ENCODE assay signal across 21 cellular contexts in genomic region chr5:15797116-15797515, GRCh38.
"Had no signal": no experiment of that assay in that cellular context is flagged by ENCODE, and none has a peak within 500 bp of the region (broad histone marks: within the 10 kb centered on the region; RNA-seq: fewer than 3 reads in every experiment).

No MANE protein-coding gene starts in this region.

- DNase-seq: activated B cell treated with CpG ODN at 0.5 μM for 24 hours; activated CD4-positive, alpha-beta memory T cell treated with anti-CD3 and anti-CD28 coated beads for 36 hours; activated CD4-positive, alpha-beta T cell treated with anti-CD3 and anti-CD28 coated beads, Interleukin-2, amount 10 ng/mL, durations not matched to agents 7 days and 5 days; activated CD8-positive, alpha-beta memory T cell treated with anti-CD3 and anti-CD28 coated beads for 24 hours; activated effector memory CD4-positive, alpha-beta T cell treated with anti-CD3 and anti-CD28 coated beads, Interleukin-2, amount 50 U/mL, for 16 hours; activated naive CD4-positive, alpha-beta T cell treated with Interleukin-2 at 50 U/mL for 16 hours; activated T-cell treated with anti-CD3 and anti-CD28 coated beads, Interleukin-2, amount 50 U/mL, for 4 hours; brain microvascular endothelial cell; KG1; NCI-H1092; NCI-H1436; NCI-H1694 treated with DMSO at 0.1 percent for 48 hours; NCI-H2029 treated with DMSO at 0.1 percent for 48 hours; NCI-H446; NCI-H526; NCI-H82; PC-3; SHP77 had no signal

- H3K27me3 Mint-ChIP-seq: activated B cell treated with CpG ODN at 0.5 μM for 24 hours; activated CD4-positive, alpha-beta memory T cell treated with anti-CD3 and anti-CD28 coated beads for 36 hours; activated CD4-positive, alpha-beta T cell treated with anti-CD3 and anti-CD28 coated beads, Interleukin-2, amount 10 ng/mL, durations not matched to agents 7 days and 5 days; activated naive CD8-positive, alpha-beta T cell; IgD-negative memory B cell had no signal

- H3K27ac Mint-ChIP-seq: activated B cell treated with CpG ODN at 0.5 μM for 24 hours; activated CD4-positive, alpha-beta memory T cell treated with anti-CD3 and anti-CD28 coated beads for 36 hours; activated CD4-positive, alpha-beta T cell treated with anti-CD3 and anti-CD28 coated beads, Interleukin-2, amount 10 ng/mL, durations not matched to agents 7 days and 5 days; activated naive CD8-positive, alpha-beta T cell; IgD-negative memory B cell; T-helper 1 cell treated with Interleukin-12 subunit alpha and Interleukin-12 subunit beta and Interleukin-4 antibody, amounts not matched to agents 30 μg/mL and 1 μg/mL, for 36 hours had no signal

- H3K36me3 ChIP-seq: brain microvascular endothelial cell had no signal

- H3K4me1 Mint-ChIP-seq: activated B cell treated with CpG ODN at 0.5 μM for 24 hours; activated CD4-positive, alpha-beta T cell treated with anti-CD3 and anti-CD28 coated beads, Interleukin-2, amount 10 ng/mL, durations not matched to agents 7 days and 5 days had no signal

- H3K4me3 Mint-ChIP-seq: activated B cell treated with CpG ODN at 0.5 μM for 24 hours; activated CD4-positive, alpha-beta memory T cell treated with anti-CD3 and anti-CD28 coated beads for 36 hours; activated CD4-positive, alpha-beta T cell treated with anti-CD3 and anti-CD28 coated beads, Interleukin-2, amount 10 ng/mL, durations not matched to agents 7 days and 5 days; activated naive CD8-positive, alpha-beta T cell; activated T-cell treated with anti-CD3 and anti-CD28 coated beads, Interleukin-2, amount 50 U/mL, for 4 hours; IgD-negative memory B cell; T-helper 1 cell treated with Interleukin-12 subunit alpha and Interleukin-12 subunit beta and Interleukin-4 antibody, amounts not matched to agents 30 μg/mL and 1 μg/mL, for 36 hours had no signal

- H3K36me3 Mint-ChIP-seq: activated CD4-positive, alpha-beta memory T cell treated with anti-CD3 and anti-CD28 coated beads for 36 hours; activated naive CD8-positive, alpha-beta T cell; IgD-negative memory B cell had no signal

- H3K9me3 Mint-ChIP-seq: activated CD4-positive, alpha-beta memory T cell treated with anti-CD3 and anti-CD28 coated beads for 36 hours; activated T-cell treated with anti-CD3 and anti-CD28 coated beads, Interleukin-2, amount 50 U/mL, for 4 hours; T-helper 1 cell treated with Interleukin-12 subunit alpha and Interleukin-12 subunit beta and Interleukin-4 antibody, amounts not matched to agents 30 μg/mL and 1 μg/mL, for 36 hours had no signal

- H3K27ac ChIP-seq: brain microvascular endothelial cell had no signal

- H3K27me3 ChIP-seq: brain microvascular endothelial cell had no signal
